ENCODE assay signal across 9 cellular contexts in genomic region chr14:66739826-66740225, GRCh38.
"Had no signal": no experiment of that assay in that cellular context is flagged by ENCODE, and none has a peak within 500 bp of the region (broad histone marks: within the 10 kb centered on the region; RNA-seq: fewer than 3 reads in every experiment).

No MANE protein-coding gene starts in this region.

- ATAC-seq: HCT116, HepG2 had no signal

- H3K4me2 ChIP-seq: KMS-11 had no signal

- H3K36me3 ChIP-seq: HAP-1 had no signal

- H2AFZ ChIP-seq: GM23248 had no signal

- H3K9ac ChIP-seq: GM23248, KMS-11 had no signal

- H3K27ac ChIP-seq: GM23248, HL-60, KMS-11 had no signal

- FAIRE-seq: HepG2 had no signal

- DNase-seq: GM23248, GOT3, H7, KBM-7 had no signal

- H3K4me3 ChIP-seq: GM23248, HAP-1 had no signal

- H3K9me3 ChIP-seq: HAP-1 had no signal

- H3K4me1 ChIP-seq: HAP-1 had no signal
